In genomic region chr4:181143241-181143854, GRCh38 we compare ENCODE assay signal across 1 cellular context.
TF ChIP-seq lines count a peak whose summit lies in the region.

No MANE protein-coding gene starts in this region.

TF ChIP-seq in GM23338, 12 proteins besides CTCF, POLR2A, EP300 and RAD21 (continued from another document):
- no peak for TF ChIP-seq ZNF462 (CRISPR knock-in tag; IDR thresholded peaks at IDR 0.05)
- TF ChIP-seq REST (IDR thresholded peaks at IDR 0.05; ENCODE audit: unreplicated experiment), result no peak
- no peak for TF ChIP-seq JUNB (IDR thresholded peaks at IDR 0.05; ENCODE audit: unreplicated experiment)
- no peak for TF ChIP-seq POLR2AphosphoS5 (IDR thresholded peaks at IDR 0.05; ENCODE audit: low read depth)
